In the genomic region with DNA sequence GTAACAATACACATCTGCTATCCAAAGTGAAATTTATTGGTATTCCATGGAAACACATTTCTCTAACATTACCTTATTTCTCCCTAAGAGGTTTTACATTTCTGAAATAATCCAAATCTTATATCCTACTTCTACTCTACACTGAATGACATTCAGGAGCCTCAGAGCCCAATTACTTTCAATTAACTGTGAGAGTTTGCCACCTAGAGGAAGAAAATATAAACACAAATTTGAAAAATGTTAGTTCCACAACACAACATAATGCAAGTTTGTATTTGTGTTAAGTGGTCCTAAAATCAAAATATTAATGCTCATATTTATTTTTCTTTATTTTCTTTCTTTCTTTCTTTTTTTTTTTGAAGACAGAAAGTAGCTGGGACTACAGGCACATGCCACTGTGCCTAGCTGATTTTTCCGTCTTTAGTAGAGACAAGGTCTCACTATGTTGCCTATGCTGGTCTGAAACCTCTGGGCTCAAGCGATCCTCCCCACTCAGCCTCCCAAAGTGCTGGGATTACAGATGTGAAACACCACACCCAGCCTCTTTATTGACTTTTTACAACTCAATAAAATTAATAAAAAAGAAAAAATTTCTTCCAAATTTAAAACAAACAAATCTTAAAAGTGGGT, we compare ENCODE assay signal across 8 cellular contexts. TPM values are rescaled to one million over a fixed set of nuclear protein-coding genes. Genes with fewer than 3 reads are reported as not detected.
DNase-seq lines count a peak whose midpoint lies in the region; ATAC-seq and TF ChIP-seq lines count a peak whose summit lies in the region.

No MANE protein-coding gene starts in this region.

- TF ChIP-seq CTCF in DOHH2 (IDR thresholded peaks at IDR 0.05; ENCODE audit: low read depth, low read length, poor library complexity, severe bottlenecking) (peak; percentile 48), kidney epithelial cell (IDR thresholded peaks at IDR 0.05; ENCODE audit: insufficient read depth, low read length, poor library complexity, severe bottlenecking) (peak; percentile 32)

- no peaks in the 10 kb centered on the region for H3K27me3 ChIP-seq in DOHH2 (ENCODE audit: control insufficient read depth, low read length)
- no peaks in the 10 kb centered on the region for H3K27me3 ChIP-seq in Karpas-422 (ENCODE audit: low read length)
- no peaks in the 10 kb centered on the region for H3K27me3 ChIP-seq in kidney epithelial cell (ENCODE audit: control insufficient read depth, insufficient read depth, low read length)

- H3K27ac ChIP-seq in DOHH2 (ENCODE audit: low read depth, low read length), result no peak overlapping the region
- no peak overlapping the region for H3K27ac ChIP-seq in Karpas-422 (ENCODE audit: low read length)

- no peak overlapping the region for H2AFZ ChIP-seq in Karpas-422 (ENCODE audit: low read length)

- H3K36me3 ChIP-seq in DOHH2 (ENCODE audit: control insufficient read depth, low read length), result peaks cover 64% of the 10 kb centered on the region
- peaks cover 16% of the 10 kb centered on the region; the same call in 1 of the 2 replicates for H3K36me3 ChIP-seq in Karpas-422 (ENCODE audit: insufficient read depth, low read length)
- peaks cover 1% of the 10 kb centered on the region for H3K36me3 ChIP-seq in kidney epithelial cell (ENCODE audit: control insufficient read depth, insufficient read depth, low read length)

- H3K4me3 ChIP-seq in DOHH2 (ENCODE audit: low read length) (no peak overlapping the region), Karpas-422 (ENCODE audit: low read length) (no peak overlapping the region), kidney epithelial cell (ENCODE audit: low read depth, low read length) (no peak overlapping the region)

- no peaks in the 10 kb centered on the region for H4K20me1 ChIP-seq in DOHH2 (ENCODE audit: control insufficient read depth, insufficient read depth, low read depth, low read length)
- H4K20me1 ChIP-seq in Karpas-422 (ENCODE audit: insufficient read depth, low read depth, low read length), result no peaks in the 10 kb centered on the region

- H3K9me2 ChIP-seq in DOHH2 (replicated peaks; ENCODE audit: control insufficient read depth, low read length) (no peaks in the 10 kb centered on the region), Karpas-422 (replicated peaks; ENCODE audit: insufficient read depth, low read length) (no peaks in the 10 kb centered on the region)

- no peak for ATAC-seq in GM18868 (IDR thresholded peaks at IDR 0.05; ENCODE audit: unreplicated experiment)

- DNase-seq in Karpas-422 (peak; percentile 55), amniotic epithelial cell (ENCODE audit: low read depth) (peak; percentile 46), kidney epithelial cell (ENCODE audit: low read depth) (no peak), posterior cingulate gyrus (no peak), activated gamma-delta T cell (lab: John Stamatoyannopoulos, UW) (no peak), NCI-H187 (lab: John Stamatoyannopoulos, UW) (no peak)

- H3K9ac ChIP-seq in Karpas-422 (ENCODE audit: low read length), result no peak overlapping the region

- H3K4me1 ChIP-seq in DOHH2 (ENCODE audit: control insufficient read depth, low read length) (0 out of 2 replicates have a peak, but pooled peaks cover 5% of the 10 kb centered on the region), Karpas-422 (ENCODE audit: low read length) (no peaks in the 10 kb centered on the region)

- intact Hi-C loops in posterior cingulate gyrus (cut with DNase I), result loop anchor here (2.0 to 5.0 kb wide), 2 partner anchors 115 to 240 kb away; no protein-coding TSS in a partner anchor

- peaks cover 11% of the 10 kb centered on the region; the same call in 1 of the 2 replicates for H3F3A ChIP-seq in DOHH2 (ENCODE audit: control insufficient read depth, insufficient read depth)

- no peaks in the 10 kb centered on the region for H3K79me2 ChIP-seq in DOHH2 (ENCODE audit: control insufficient read depth, low read length)
- H3K79me2 ChIP-seq in Karpas-422 (ENCODE audit: low read length), result peaks cover 7% of the 10 kb centered on the region

- H3K9me3 ChIP-seq in DOHH2 (ENCODE audit: control insufficient read depth, insufficient read depth, low read length) (no peaks in the 10 kb centered on the region), Karpas-422 (ENCODE audit: low read length) (no peaks in the 10 kb centered on the region)

- H3K4me2 ChIP-seq in DOHH2 (ENCODE audit: low read length), result no peak overlapping the region
- no peak overlapping the region for H3K4me2 ChIP-seq in Karpas-422 (ENCODE audit: low read depth, low read length, poor library complexity, severe bottlenecking)

RNA-seq across cellular contexts. Expression of gene ATAD1, which starts 46.0 kb away (rescaled TPM):
- total RNA-seq in Karpas-422 (2014; rRNA removed; shearing (Covaris generic); ENCODE audit: low replicate concordance), result 21.8 and 41.6 TPM in 2 replicates
- total RNA-seq in kidney epithelial cell, result 39.4 and 48.0 TPM in 2 replicates

Comparison
In these comparisons a context has a peak if more than half of its experiments do, and no peak if none do; other contexts are left out.
1. DNase-seq: peak in Karpas-422 (single experiment) and amniotic epithelial cell (single experiment); none in kidney epithelial cell (single experiment), posterior cingulate gyrus (0 of 10), activated gamma-delta T cell (single experiment) and NCI-H187 (0 of 2).